In the genomic region with DNA sequence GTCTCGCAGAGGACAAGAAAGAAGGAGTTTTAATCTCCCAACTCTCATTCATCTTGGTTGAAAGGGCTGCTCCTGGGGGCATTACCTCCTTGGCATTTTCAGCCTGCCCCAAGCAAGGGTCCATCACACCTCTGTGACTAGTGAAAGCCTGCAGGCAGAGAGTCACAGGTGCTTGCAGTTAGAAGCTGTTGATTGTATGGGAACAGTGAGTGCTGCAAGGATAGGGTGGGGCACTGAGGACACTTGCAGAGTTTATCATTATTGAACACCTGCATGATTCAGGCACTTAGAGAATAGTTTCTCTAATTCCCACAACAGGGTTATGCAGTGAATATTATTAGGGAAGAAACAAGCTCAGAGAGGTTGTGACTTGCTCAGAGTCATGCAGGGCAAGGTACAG, we compare ENCODE assay signal across 18 cellular contexts. TPM values are rescaled to one million over a fixed set of nuclear protein-coding genes. Genes with fewer than 3 reads are reported as not detected.
DNase-seq lines count a peak whose midpoint lies in the region; ATAC-seq and TF ChIP-seq lines count a peak whose summit lies in the region.
"Had no signal": no experiment of that assay in that cellular context is flagged by ENCODE, and none has a peak within 500 bp of the region (broad histone marks: within the 10 kb centered on the region; RNA-seq: fewer than 3 reads in every experiment).

No MANE protein-coding gene starts in this region.

- H3K36me3 ChIP-seq in mammary epithelial cell (ENCODE audit: insufficient read depth, low read length) (no peaks in the 10 kb centered on the region), left lung (no peaks in the 10 kb centered on the region), brain microvascular endothelial cell (replicated peaks) (no peaks in the 10 kb centered on the region), esophagus muscularis mucosa (no peaks in the 10 kb centered on the region)

- TF ChIP-seq CTCF in mammary epithelial cell (conservative IDR thresholded peaks at IDR 0.05 in 1 of 2, IDR thresholded peaks at IDR 0.05 in 1 of 2; ENCODE audit: extremely low read depth in 1 of 2, insufficient read depth in 1 of 2, low read depth in 1 of 2, low read length in 2 of 2) (no peak), MCF 10A (IDR thresholded peaks at IDR 0.05; ENCODE audit: unreplicated experiment) (no peak), left lung (IDR thresholded peaks at IDR 0.05) (no peak), brain microvascular endothelial cell (IDR thresholded peaks at IDR 0.05; ENCODE audit: low read depth, low read length, missing control alignments) (no peak), esophagus muscularis mucosa (IDR thresholded peaks at IDR 0.05) (no peak)

- H3K27me3 ChIP-seq in mammary epithelial cell (ENCODE audit: insufficient read depth, low read length) (no peaks in the 10 kb centered on the region), left lung (no peaks in the 10 kb centered on the region), brain microvascular endothelial cell (replicated peaks) (no peaks in the 10 kb centered on the region), esophagus muscularis mucosa (no peaks in the 10 kb centered on the region)

- H3K27ac Mint-ChIP-seq in MCF 10A (ENCODE audit: low read depth, unreplicated experiment), result no peak overlapping the region
- H3K27ac Mint-ChIP-seq: CD4-positive, alpha-beta T cell had no signal

- H3K27me3 Mint-ChIP-seq in MCF 10A (ENCODE audit: insufficient read depth, unreplicated experiment), result no peaks in the 10 kb centered on the region

- peak; percentile 45 for ATAC-seq in esophagus mucosa
- ATAC-seq in left lung, result peak; percentile 47
- ATAC-seq: A549 had no signal

- no peaks in the 10 kb centered on the region for H4K20me1 ChIP-seq in mammary epithelial cell (ENCODE audit: insufficient read depth, low read length)

- no peaks in the 10 kb centered on the region for H3K9me3 Mint-ChIP-seq in MCF 10A (ENCODE audit: unreplicated experiment)
- H3K9me3 Mint-ChIP-seq: CD4-positive, alpha-beta T cell had no signal

- POLR2A ChIA-PET in MCF 10A (lab: Yijun Ruan, JAX), result interaction anchor here (0.6 to 1.2 kb wide), 5 partner anchors 27 to 154 kb away, joined by 3 to 4 read pairs (median 3); no protein-coding TSS in a partner anchor

- H3K4me1 ChIP-seq in mammary epithelial cell (ENCODE audit: insufficient read depth, low read length) (no peaks in the 10 kb centered on the region), left lung (no peaks in the 10 kb centered on the region), esophagus muscularis mucosa (no peaks in the 10 kb centered on the region)
- H3K4me1 ChIP-seq: A549, Caco-2 had no signal

- WGBS in mammary epithelial cell (ENCODE audit: low coverage, missing lambda C conversion rate), result 100% methylated on average over 1 of the region's 1 CpG
- 82% methylated on average over 1 of the region's 1 CpG for WGBS in esophagus muscularis mucosa

- BruUV-seq in mammary epithelial cell (replicated peaks; lab: Mats Ljungman, UMichigan) (no TSS peak), MCF 10A (replicated peaks; lab: Mats Ljungman, UMichigan) (no TSS peak)

- H3K4me1 Mint-ChIP-seq in MCF 10A (ENCODE audit: insufficient read depth, unreplicated experiment), result peaks cover 5% of the 10 kb centered on the region

- no peak overlapping the region for H3K9ac ChIP-seq in mammary epithelial cell (ENCODE audit: insufficient read depth, low read length)
- H3K9ac ChIP-seq: GM23248 had no signal

- no peak for TF ChIP-seq EP300 in esophagus muscularis mucosa (IDR thresholded peaks at IDR 0.05)

- no peak overlapping the region for H3K4me3 Mint-ChIP-seq in MCF 10A (ENCODE audit: unreplicated experiment)
- H3K4me3 Mint-ChIP-seq: CD4-positive, alpha-beta T cell had no signal

- H3K27ac ChIP-seq in mammary epithelial cell (ENCODE audit: insufficient read depth, low read depth, low read length) (no peak overlapping the region), left lung (no peak overlapping the region), brain microvascular endothelial cell (no peak overlapping the region), esophagus muscularis mucosa (replicated peaks in 1 of 4) (no peak overlapping the region)
- H3K27ac ChIP-seq: 22Rv1, A549, C4-2B, GM23248, HL-60 had no signal

- no peaks in the 10 kb centered on the region for H3K36me3 Mint-ChIP-seq in MCF 10A (ENCODE audit: insufficient read depth, unreplicated experiment)

- CTCF ChIA-PET in mammary epithelial cell (lab: Charles Lee; ENCODE audit: low non-redundant PET), result no interaction called here
- CTCF ChIA-PET in MCF 10A (lab: Yijun Ruan, JAX), result interaction anchor here (1.0 to 1.5 kb wide), 4 partner anchors 41 to 206 kb away, joined by 3 to 4 read pairs (median 3); no protein-coding TSS in a partner anchor

- no peaks in the 10 kb centered on the region for H3K79me2 ChIP-seq in mammary epithelial cell (ENCODE audit: insufficient read depth, low read length)

- intact Hi-C loops in mammary epithelial cell (cut with micrococcal nuclease) (no loop called here), MCF 10A (cut with micrococcal nuclease) (no loop called here), left lung (cut with DNase I) (no loop called here), esophagus muscularis mucosa (cut with DNase I) (no loop called here)

- in situ Hi-C loops in mammary epithelial cell (cut with MboI; ENCODE audit: low sequenced_read_pairs in 2 of 2) (no loop called here), brain microvascular endothelial cell (cut with HindIII; ENCODE audit: low pct_ligation_motif_present, low sequenced_read_pairs) (no loop called here)

- H3K4me2 ChIP-seq in mammary epithelial cell (ENCODE audit: insufficient read depth, low read depth, low read length), result no peak overlapping the region
- H3K4me2 ChIP-seq: A549 had no signal

- peak; percentile 21 for DNase-seq in mammary epithelial cell
- no peak for DNase-seq in MCF 10A (ENCODE audit: unreplicated experiment)
- DNase-seq in left lung, result no peak
- no peak for DNase-seq in germinal center (ENCODE audit: low spot score)
- DNase-seq in brain microvascular endothelial cell, result no peak
- DNase-seq in OCI-M1 (lab: John Stamatoyannopoulos, UW), result no peak
- DNase-seq in esophagus muscularis mucosa (ENCODE audit: extremely low spot score), result no peak
- DNase-seq: AML-193; Caco-2; CD4-positive, alpha-beta T cell; GDM1; GM23248; HCEC 1CT had no signal

- H3K9me3 ChIP-seq in mammary epithelial cell (replicated peaks; ENCODE audit: insufficient read depth, low read length) (no peaks in the 10 kb centered on the region), left lung (no peaks in the 10 kb centered on the region), esophagus muscularis mucosa (no peaks in the 10 kb centered on the region)
- H3K9me3 ChIP-seq: A549, Caco-2 had no signal

- no peak overlapping the region for H2AFZ ChIP-seq in mammary epithelial cell (ENCODE audit: low read depth, low read length)
- H2AFZ ChIP-seq: GM23248 had no signal

- dilution Hi-C loops in mammary epithelial cell (cut with HindIII; ENCODE audit: low sequenced_read_pairs), result no loop called here

- no peak for TF ChIP-seq POLR2A in esophagus muscularis mucosa (IDR thresholded peaks at IDR 0.05; ENCODE audit: low read depth)

- no peak overlapping the region for H3K4me3 ChIP-seq in mammary epithelial cell (replicated peaks in 1 of 3; ENCODE audit: insufficient read depth in 1 of 3, low read depth in 2 of 3, low read length in 3 of 3)
- no peak overlapping the region for H3K4me3 ChIP-seq in left lung
- no peak overlapping the region for H3K4me3 ChIP-seq in brain microvascular endothelial cell (ENCODE audit: low read depth, low read length)
- no peak overlapping the region for H3K4me3 ChIP-seq in esophagus muscularis mucosa
- H3K4me3 ChIP-seq: A549, GM23248 had no signal

RNA-seq across cellular contexts. Expression of gene IGF2BP2, which starts 41.7 kb away (rescaled TPM):
- total RNA-seq in mammary epithelial cell (100 to 1,000 TPM in 1 of 2 donors, 10 to 100 TPM in 1; 67.7 to 195 TPM), MCF 10A (2022) (108 and 154 TPM in 2 replicates), esophagus mucosa (4.9 TPM), left lung (10 to 100 TPM; 16.8 to 17.6 TPM), esophagus muscularis mucosa (1 to 10 TPM; 5.4 to 7.9 (median 6.2) TPM)
- polyA plus RNA-seq in mammary epithelial cell, result 6.1 TPM
- polyA minus RNA-seq in mammary epithelial cell, result 285 TPM
